Comparison of ENCODE assay signal across 8 cellular contexts in the genomic region with DNA sequence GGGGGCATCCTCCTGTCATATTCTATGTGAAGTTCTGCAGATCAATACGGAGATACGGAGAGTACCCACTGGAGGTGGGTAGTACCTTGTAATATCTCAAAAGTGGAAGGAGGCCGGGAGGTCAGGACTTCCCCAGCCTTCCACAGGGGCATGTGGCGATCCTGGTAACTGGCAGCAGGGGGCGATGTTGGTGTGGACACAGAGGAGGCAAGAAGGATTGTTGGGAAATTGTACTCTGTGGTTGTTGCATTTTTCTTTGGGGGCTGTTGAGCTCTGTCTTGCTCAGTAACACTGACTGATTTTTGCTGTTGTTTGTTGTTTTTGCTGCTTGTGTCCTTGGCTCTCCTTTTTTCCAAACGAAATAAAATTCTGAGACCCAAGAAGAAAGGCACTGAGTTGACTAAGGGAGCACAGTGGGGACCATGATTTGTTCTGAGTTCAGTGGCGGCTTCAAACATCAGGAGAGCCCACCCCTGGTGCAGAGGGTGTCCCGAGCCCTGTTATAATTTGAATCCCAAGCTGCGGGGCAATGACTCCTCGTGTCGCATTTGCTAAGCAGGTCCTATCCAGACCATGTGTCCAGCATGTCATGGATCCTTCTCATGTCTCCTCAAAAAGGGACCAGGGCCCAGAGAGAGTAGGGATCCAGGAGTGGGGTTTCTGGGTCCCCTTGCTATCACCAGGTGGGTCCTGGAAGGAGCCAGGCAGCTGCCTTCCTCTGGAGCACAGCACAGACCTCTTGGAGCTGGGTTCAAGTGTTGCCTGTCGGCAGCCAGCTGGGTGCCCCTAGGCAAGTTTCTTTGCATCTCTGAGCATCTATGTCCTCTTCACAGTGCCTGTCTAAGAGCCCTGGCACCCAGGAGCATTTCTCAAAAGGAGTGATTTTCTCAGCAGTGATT. TPM values are rescaled to one million over a fixed set of nuclear protein-coding genes. Genes with fewer than 3 reads are reported as not detected.
A peak's percentile ranks its signal among the peaks of the same experiment; 100 is the strongest.
DNase-seq lines count a peak whose midpoint lies in the region; ATAC-seq and TF ChIP-seq lines count a peak whose summit lies in the region.

No MANE protein-coding gene starts in this region.

- H3K9me3 ChIP-seq in Caco-2: no peaks in the 10 kb centered on the region
- no peaks in the 10 kb centered on the region for H3K9me3 ChIP-seq in MG63
- H3K9me3 ChIP-seq in SU-DHL-6 (ENCODE audit: insufficient read depth, low read length): no peaks in the 10 kb centered on the region
- no peaks in the 10 kb centered on the region for H3K9me3 ChIP-seq in right atrium auricular region

- intact Hi-C loops in Caco-2 (cut with micrococcal nuclease; ENCODE audit: unreplicated experiment): loop anchor here (1.0 kb wide), 2 partner anchors 163 to 229 kb away; no protein-coding TSS in a partner anchor

- H4K20me1 ChIP-seq in SU-DHL-6 (ENCODE audit: low read depth, low read length): no peaks in the 10 kb centered on the region

- no peaks in the 10 kb centered on the region for H3K4me1 Mint-ChIP-seq in Caco-2 (ENCODE audit: low read depth, unreplicated experiment)

- no peaks in the 10 kb centered on the region for H3K9me2 ChIP-seq in SU-DHL-6 (replicated peaks; ENCODE audit: insufficient read depth, low read length)

- H3K36me3 Mint-ChIP-seq in Caco-2 (ENCODE audit: insufficient read depth, unreplicated experiment): no peaks in the 10 kb centered on the region

- no peak overlapping the region for H2AFZ ChIP-seq in SU-DHL-6 (ENCODE audit: low read depth, low read length, severe bottlenecking)

- no peak overlapping the region for H3K4me2 ChIP-seq in SU-DHL-6 (ENCODE audit: low read depth, low read length, poor library complexity, severe bottlenecking)

- ATAC-seq in GM21515 (IDR thresholded peaks at IDR 0.05; ENCODE audit: unreplicated experiment) (peak; percentile 65), HG03025 (IDR thresholded peaks at IDR 0.05; ENCODE audit: low FRiP score, unreplicated experiment) (no peak)

- no peaks in the 10 kb centered on the region for H3K9me3 Mint-ChIP-seq in Caco-2 (ENCODE audit: unreplicated experiment)

- BruUV-seq in Caco-2 (replicated peaks; lab: Mats Ljungman, UMichigan): no TSS peak

- H3K4me1 ChIP-seq in Caco-2 (no peaks in the 10 kb centered on the region), right atrium auricular region (no peaks in the 10 kb centered on the region)

- no peaks in the 10 kb centered on the region for H3K27me3 Mint-ChIP-seq in Caco-2 (ENCODE audit: insufficient read depth, unreplicated experiment)

- H3K79me2 ChIP-seq in SU-DHL-6 (ENCODE audit: insufficient read depth, low read length): no peaks in the 10 kb centered on the region

- peak; percentile 63 to 85 for TF ChIP-seq CTCF in Caco-2 (IDR thresholded peaks at IDR 0.05; ENCODE audit: insufficient read depth in 1 of 2, low read depth in 1 of 2, low read length in 1 of 2, severe bottlenecking in 1 of 2, unreplicated experiment in 1 of 2)
- TF ChIP-seq CTCF in SU-DHL-6 (IDR thresholded peaks at IDR 0.05; ENCODE audit: insufficient read depth, low read length, poor library complexity, severe bottlenecking): peak; percentile 85
- peak; percentile 47 to 88 for TF ChIP-seq CTCF in right atrium auricular region (IDR thresholded peaks at IDR 0.05)

- no peak overlapping the region for H3K27ac ChIP-seq in SU-DHL-6 (ENCODE audit: low read depth, low read length)
- H3K27ac ChIP-seq in right atrium auricular region: no peak overlapping the region

- H3K36me3 ChIP-seq in Caco-2 (ENCODE audit: control insufficient read depth, insufficient read depth, low read length) (no peaks in the 10 kb centered on the region), MG63 (no peaks in the 10 kb centered on the region), SU-DHL-6 (ENCODE audit: low read length) (no peaks in the 10 kb centered on the region), right atrium auricular region (no peaks in the 10 kb centered on the region)

- POLR2A ChIA-PET in Caco-2 (lab: Charles Lee): no interaction called here

- no peaks in the 10 kb centered on the region for H3F3A ChIP-seq in SU-DHL-6 (ENCODE audit: insufficient read depth)

- DNase-seq in Caco-2 (peak; percentile 78 to 80), MG63 (peak; percentile 64), right atrium auricular region (ENCODE audit: low spot score) (peak; percentile 72)
- DNase-seq in activated naive CD8-positive, alpha-beta T cell treated with anti-CD3 and anti-CD28 coated beads, Interleukin-2, amount 50 U/mL, for 16 hours (ENCODE audit: low read depth, low spot score): peak; percentile 25
- DNase-seq in stimulated activated CD4-positive, alpha-beta T cell treated with anti-CD3 and anti-CD28 coated beads, Interleukin-15, amount 100 ng/mL, for 1 hour (ENCODE audit: low read depth in 1 of 2, low spot score in 1 of 2): peak; percentile 24 to 56

- H3K4me3 ChIP-seq in Caco-2 (ENCODE audit: low read depth, low read length): no peak overlapping the region
- H3K4me3 ChIP-seq in MG63: no peak overlapping the region
- H3K4me3 ChIP-seq in SU-DHL-6 (ENCODE audit: insufficient read depth, low read length, poor library complexity, severe bottlenecking): no peak overlapping the region
- no peak overlapping the region for H3K4me3 ChIP-seq in right atrium auricular region

- H3K27me3 ChIP-seq in Caco-2 (replicated peaks; ENCODE audit: control insufficient read depth, insufficient read depth, low read length) (no peaks in the 10 kb centered on the region), MG63 (no peaks in the 10 kb centered on the region), SU-DHL-6 (ENCODE audit: low read length) (no peaks in the 10 kb centered on the region), right atrium auricular region (no peaks in the 10 kb centered on the region)

- no peak overlapping the region for H3K4me3 Mint-ChIP-seq in Caco-2 (ENCODE audit: unreplicated experiment)

- CTCF ChIA-PET in Caco-2 (lab: Charles Lee): interaction anchor here (1.0 to 1.6 kb wide), 3 partner anchors 58 to 84 kb away, joined by 3 to 7 read pairs (median 3); no protein-coding TSS in a partner anchor

- H3K9ac ChIP-seq in SU-DHL-6 (ENCODE audit: low read length): no peak overlapping the region

- no peak overlapping the region for H3K27ac Mint-ChIP-seq in Caco-2 (ENCODE audit: unreplicated experiment)

RNA-seq across cellular contexts. Expression of gene LHX4, which starts 22.8 kb away (rescaled TPM):
- 0.16 and 0.19 TPM in 2 replicates for total RNA-seq in Caco-2 (2022)
- 0.13 TPM in 1 of 2 replicates, not detected in the other for total RNA-seq in MG63 (2014; rRNA removed; shearing (Covaris generic); ENCODE audit: low replicate concordance)
- not detected for total RNA-seq in right atrium auricular region

Comparison
In these comparisons a context has a peak if more than half of its experiments do, and no peak if none do; other contexts are left out.
1. DNase-seq: peak in every context shown above with its lines; median percentile 79 in Caco-2; 72 in right atrium auricular region; 64 in MG63; 40 in stimulated activated CD4-positive, alpha-beta T cell treated with anti-CD3 and anti-CD28 coated beads, Interleukin-15, amount 100 ng/mL, for 1 hour; 25 in activated naive CD8-positive, alpha-beta T cell treated with anti-CD3 and anti-CD28 coated beads, Interleukin-2, amount 50 U/mL, for 16 hours.